Comparison of ENCODE assay signal across 23 cellular contexts in the genomic region with DNA sequence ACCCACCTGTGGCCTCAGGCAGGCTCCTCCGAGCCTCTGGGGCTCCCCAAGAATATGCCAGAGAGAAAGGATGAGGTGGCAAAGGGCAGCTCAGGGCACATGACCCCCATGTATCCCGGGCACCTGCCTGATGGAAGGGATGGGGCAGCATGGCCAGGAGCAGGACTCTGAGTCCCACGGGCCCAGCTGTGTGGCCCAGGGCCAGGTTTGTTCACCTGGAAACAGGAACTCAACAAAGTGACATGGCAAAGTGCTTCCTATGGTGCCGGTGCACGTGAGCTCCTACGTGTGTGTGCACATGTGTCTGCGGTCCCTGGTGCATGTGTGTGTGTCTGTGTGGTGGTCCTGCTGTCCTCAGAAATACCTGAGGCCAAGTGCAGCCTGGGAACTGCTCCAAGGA. TPM values are rescaled to one million over a fixed set of nuclear protein-coding genes. Genes with fewer than 3 reads are reported as not detected.
DNase-seq lines count a peak whose midpoint lies in the region; ATAC-seq, FAIRE-seq and TF ChIP-seq lines count a peak whose summit lies in the region.
"Had no signal": no experiment of that assay in that cellular context is flagged by ENCODE, and none has a peak within 500 bp of the region (broad histone marks: within the 10 kb centered on the region; RNA-seq: fewer than 3 reads in every experiment).

No MANE protein-coding gene starts in this region.

- peaks cover 0 to 68% of the 10 kb centered on the region in 2 experiments; a peak in 3 of 5 replicates for H3K4me1 ChIP-seq in K562 (replicated peaks in 1 of 2; ENCODE audit: control insufficient read depth in 2 of 2, insufficient read depth in 2 of 2, low read length in 2 of 2)
- H3K4me1 ChIP-seq: psoas muscle had no signal

- POLR2A ChIA-PET in K562 (lab: Yijun Ruan, JAX) = interaction anchor here (0.5 kb wide), 2 partner anchors 130 to 220 kb away, joined by 3 read pairs; no protein-coding TSS in a partner anchor

- no peak for TF ChIP-seq CTCF in LNCaP clone FGC (IDR thresholded peaks at IDR 0.05; ENCODE audit: control insufficient read depth, extremely low read depth, insufficient read depth)
- no peak for TF ChIP-seq CTCF in K562 (IDR thresholded peaks at IDR 0.05 in 2 of 3, conservative IDR thresholded peaks at IDR 0.05 in 1 of 3; ENCODE audit: insufficient read depth in 2 of 3, low read depth in 1 of 3, low read length in 3 of 3)
- TF ChIP-seq CTCF in nephron progenitor cell (IDR thresholded peaks at IDR 0.05) = no peak

- TF ChIP-seq POLR2A in K562 (conservative IDR thresholded peaks at IDR 0.05) = no peak

- peak overlapping the region; percentile 61 for H3K4me3 Mint-ChIP-seq in nephron progenitor cell
- H3K4me3 Mint-ChIP-seq: activated CD4-positive, alpha-beta memory T cell treated with anti-CD3 and anti-CD28 coated beads, Interleukin-2, amount 10 ng/mL, durations not matched to agents 7 days and 5 days; activated naive CD4-positive, alpha-beta T cell treated with anti-CD3 and anti-CD28 coated beads, Interleukin-2, amount 10 ng/mL, durations not matched to agents 7 days and 5 days; natural killer cell treated with Interleukin-12 subunit alpha and Interleukin-12 subunit beta and Interleukin-15 and Interleukin-18, amount 100 ng/mL, for 72 hours; T-helper 17 cell had no signal

- no peaks in the 10 kb centered on the region for H3K9me3 ChIP-seq in K562 (replicated peaks; ENCODE audit: control insufficient read depth, insufficient read depth, low read depth, low read length)
- H3K9me3 ChIP-seq: BE2C, heart right ventricle, psoas muscle had no signal

- H3K9me3 Mint-ChIP-seq in nephron progenitor cell = no peaks in the 10 kb centered on the region
- H3K9me3 Mint-ChIP-seq: activated CD4-positive, alpha-beta memory T cell treated with anti-CD3 and anti-CD28 coated beads, Interleukin-2, amount 10 ng/mL, durations not matched to agents 7 days and 5 days; activated naive CD4-positive, alpha-beta T cell treated with anti-CD3 and anti-CD28 coated beads, Interleukin-2, amount 10 ng/mL, durations not matched to agents 7 days and 5 days; natural killer cell treated with Interleukin-12 subunit alpha and Interleukin-12 subunit beta and Interleukin-15 and Interleukin-18, amount 100 ng/mL, for 72 hours had no signal

- no peaks in the 10 kb centered on the region for H3K27me3 ChIP-seq in K562 (ENCODE audit: control insufficient read depth in 2 of 2, insufficient read depth in 2 of 2, low read length in 2 of 2)
- H3K27me3 ChIP-seq: BE2C, heart right ventricle had no signal

- peaks cover 91% of the 10 kb centered on the region for H3K4me1 Mint-ChIP-seq in nephron progenitor cell
- H3K4me1 Mint-ChIP-seq: activated naive CD4-positive, alpha-beta T cell treated with anti-CD3 and anti-CD28 coated beads, Interleukin-2, amount 10 ng/mL, durations not matched to agents 7 days and 5 days; T-helper 17 cell had no signal

- no peaks in the 10 kb centered on the region for H3K79me2 ChIP-seq in K562 (ENCODE audit: control insufficient read depth, insufficient read depth, low read length)

- no peaks in the 10 kb centered on the region for H3K36me3 Mint-ChIP-seq in nephron progenitor cell (ENCODE audit: low read depth)
- H3K36me3 Mint-ChIP-seq: activated naive CD4-positive, alpha-beta T cell treated with anti-CD3 and anti-CD28 coated beads, Interleukin-2, amount 10 ng/mL, durations not matched to agents 7 days and 5 days; natural killer cell treated with Interleukin-12 subunit alpha and Interleukin-12 subunit beta and Interleukin-15 and Interleukin-18, amount 100 ng/mL, for 72 hours had no signal

- 65% methylated on average over 7 of the region's 7 CpGs for WGBS in K562 (ENCODE audit: insufficient coverage, low coverage, missing lambda C conversion rate)

- H3K36me3 ChIP-seq in K562 (ENCODE audit: control insufficient read depth, insufficient read depth, low read length) = no peaks in the 10 kb centered on the region
- H3K36me3 ChIP-seq: BE2C, heart right ventricle had no signal

- H3K9ac ChIP-seq in K562 (ENCODE audit: insufficient read depth in 1 of 2, low read depth in 2 of 2, low read length in 2 of 2) = peak overlapping the region in 1 of 2 experiments; percentile 62; a peak in 1 of 4 replicates

- no peak for TF ChIP-seq EP300 in K562 (IDR thresholded peaks at IDR 0.05; ENCODE audit: low read length)

- H2AFZ ChIP-seq in K562 (ENCODE audit: low read depth, low read length) = no peak overlapping the region

- no peak for ATAC-seq in K562
- ATAC-seq in GM19035 (IDR thresholded peaks at IDR 0.05; ENCODE audit: unreplicated experiment) = no peak
- ATAC-seq: heart right ventricle; natural killer cell treated with Interleukin-12 subunit alpha and Interleukin-12 subunit beta and Interleukin-15 and Interleukin-18, amount 100 ng/mL, for 72 hours; psoas muscle; T-helper 17 cell had no signal

- no TSS peak for BruUV-seq in K562 (replicated peaks; lab: Mats Ljungman, UMichigan)

- TF ChIP-seq RAD21 in K562 (CRISPR knock-in tag; conservative IDR thresholded peaks at IDR 0.05 in 1 of 2, IDR thresholded peaks at IDR 0.05 in 1 of 2) = no peak

- no peak overlapping the region for H3K27ac Mint-ChIP-seq in nephron progenitor cell
- H3K27ac Mint-ChIP-seq: activated CD4-positive, alpha-beta memory T cell treated with anti-CD3 and anti-CD28 coated beads, Interleukin-2, amount 10 ng/mL, durations not matched to agents 7 days and 5 days; activated naive CD4-positive, alpha-beta T cell treated with anti-CD3 and anti-CD28 coated beads, Interleukin-2, amount 10 ng/mL, durations not matched to agents 7 days and 5 days; natural killer cell treated with Interleukin-12 subunit alpha and Interleukin-12 subunit beta and Interleukin-15 and Interleukin-18, amount 100 ng/mL, for 72 hours; T-helper 17 cell had no signal

- no peak overlapping the region for H3K4me3 ChIP-seq in LNCaP clone FGC (ENCODE audit: low read depth, low read length)
- H3K4me3 ChIP-seq in K562 = no peak overlapping the region
- H3K4me3 ChIP-seq: heart right ventricle, psoas muscle, skin epidermis had no signal

- in situ Hi-C loops in K562 (cut with MboI) = loop anchor here (25.0 kb wide), 1 partner anchor 942 kb away; no protein-coding TSS in a partner anchor

- no peaks in the 10 kb centered on the region for H3K9me1 ChIP-seq in K562 (ENCODE audit: control insufficient read depth, insufficient read depth, low read length)

- intact Hi-C loops in K562 (cut with micrococcal nuclease) = no loop called here

- peak overlapping the region; percentile 32; the same call in 1 of the 2 replicates for H3K4me2 ChIP-seq in K562 (ENCODE audit: insufficient read depth, low read length)

- peak; percentile 51 for DNase-seq in COR-L47 (lab: John Stamatoyannopoulos, UW)
- DNase-seq in LNCaP clone FGC (ENCODE audit: low read depth) = peak; percentile 21
- no peak for DNase-seq in K562 (ENCODE audit: extremely low read depth in 1 of 4, low spot score in 3 of 4)
- no peak for DNase-seq in nephron progenitor cell
- DNase-seq in anterior cingulate cortex (lab: John Stamatoyannopoulos, UW) = no peak
- DNase-seq in OCI-M1 (lab: John Stamatoyannopoulos, UW) = no peak
- DNase-seq: activated CD4-positive, alpha-beta memory T cell treated with anti-CD3 and anti-CD28 coated beads, Interleukin-2, amount 10 ng/mL, durations not matched to agents 7 days and 5 days; activated naive CD4-positive, alpha-beta T cell treated with anti-CD3 and anti-CD28 coated beads, Interleukin-2, amount 10 ng/mL, durations not matched to agents 7 days and 5 days; activated T-cell treated with anti-CD3 and anti-CD28 coated beads, Interleukin-2, amount 50 U/mL, for 1 hour; BE2C; GOT3; heart right ventricle; psoas muscle; Right ventricle myocardium superior; stimulated activated CD4-positive, alpha-beta T cell treated with anti-CD3 and anti-CD28 coated beads, Interleukin-4, amount 100 ng/mL, for 1 hour; T-helper 17 cell had no signal

- peaks cover 14% of the 10 kb centered on the region; the same call in 1 of the 2 replicates for H4K20me1 ChIP-seq in K562 (replicated peaks; ENCODE audit: control insufficient read depth, insufficient read depth, low read length)

- no peak for FAIRE-seq in K562 (lab: Jason Lieb, UNC)
- FAIRE-seq: astrocyte, endometrium, keratinocyte had no signal

- peaks cover 5% of the 10 kb centered on the region for H3K27me3 Mint-ChIP-seq in nephron progenitor cell (ENCODE audit: low read depth, poor library complexity)
- H3K27me3 Mint-ChIP-seq: activated CD4-positive, alpha-beta memory T cell treated with anti-CD3 and anti-CD28 coated beads, Interleukin-2, amount 10 ng/mL, durations not matched to agents 7 days and 5 days; activated naive CD4-positive, alpha-beta T cell treated with anti-CD3 and anti-CD28 coated beads, Interleukin-2, amount 10 ng/mL, durations not matched to agents 7 days and 5 days; natural killer cell treated with Interleukin-12 subunit alpha and Interleukin-12 subunit beta and Interleukin-15 and Interleukin-18, amount 100 ng/mL, for 72 hours; T-helper 17 cell had no signal

- H3K27ac ChIP-seq in K562 (ENCODE audit: extremely low read depth, low read depth, low read length) = no peak overlapping the region
- H3K27ac ChIP-seq: heart right ventricle, psoas muscle had no signal

- CTCF ChIA-PET in K562 (lab: Yijun Ruan, JAX; ENCODE audit: low intra/inter-chr PET ratio) = no interaction called here

RNA-seq across cellular contexts. Expression of gene GPR153, which starts 9.5 kb away (rescaled TPM):
- 0.90 and 4.5 TPM in 2 replicates for total RNA-seq in K562 (2011; cell fraction: chromatin; rRNA removed; ENCODE audit: low replicate concordance)
- 2.9 and 4.0 TPM in 2 replicates for total RNA-seq in K562 (2011; cell fraction: nucleolus; rRNA removed)
- 1.5 and 1.6 TPM in 2 replicates for total RNA-seq in K562 (2011; cell fraction: nucleoplasm; rRNA removed)
- total RNA-seq in K562 (2014; rRNA removed) (0.41 and 1.0 TPM in 2 replicates), K562 (2014; rRNA removed; fragmentation: Illumina TruSeq; extraction: Trizol) (0.25 and 0.26 TPM in 2 replicates), K562 (2015; rRNA removed; fragmentation: Illumina TruSeq; extraction: Trizol) (0.49 and 0.51 TPM in 2 replicates), K562 (2021) (1.3 and 1.5 TPM in 2 replicates)
- polyA plus RNA-seq in K562 (2011; rRNA removed) (0.54 and 0.65 TPM in 2 replicates), K562 (2014; fragmentation: Illumina TruSeq; extraction: Trizol) (0.54 and 0.71 TPM in 2 replicates), K562 (2014; fragmentation: Nextera tagmentation; extraction: Ambion mirVana) (under 1 TPM; 0.01 to 0.03 TPM), K562 (2014; rRNA removed) (0.85 and 0.90 TPM in 2 replicates)
- 0.63 and 2.3 TPM in 2 replicates for polyA plus RNA-seq in K562 (2011; cell fraction: cytosol; rRNA removed)
- polyA plus RNA-seq in K562 (2011; cell fraction: nucleus; rRNA removed) = 1.1 and 3.9 TPM in 2 replicates
- polyA plus RNA-seq in K562 (2012) = 0.79 and 0.86 TPM in 2 replicates
- polyA minus RNA-seq in K562 (2011; rRNA and poly(A)+ RNA removed) = 0.30 and 0.81 TPM in 2 replicates
- 0.86 and 1.2 TPM in 2 replicates for polyA minus RNA-seq in K562 (2011; cell fraction: cytosol; rRNA and poly(A)+ RNA removed)
- 0.89 and 1.2 TPM in 2 replicates for polyA minus RNA-seq in K562 (2011; cell fraction: nucleus; rRNA and poly(A)+ RNA removed)

RNA-seq across cellular contexts. Expression of gene HES3, which starts 26.5 kb away (rescaled TPM):
- not detected in 2 replicates for total RNA-seq in K562 (2011; cell fraction: chromatin; rRNA removed; ENCODE audit: low replicate concordance)
- not detected in 2 replicates for total RNA-seq in K562 (2011; cell fraction: nucleolus; rRNA removed)
- not detected in 2 replicates for total RNA-seq in K562 (2011; cell fraction: nucleoplasm; rRNA removed)
- total RNA-seq in K562 (2014; rRNA removed) (not detected in 2 replicates), K562 (2014; rRNA removed; fragmentation: Illumina TruSeq; extraction: Trizol) (not detected in 2 replicates), K562 (2015; rRNA removed; fragmentation: Illumina TruSeq; extraction: Trizol) (not detected in 2 replicates), K562 (2021) (0.27 TPM in 1 of 2 replicates, not detected in the other)
- polyA plus RNA-seq in K562 (2011; rRNA removed) (not detected in 2 replicates), K562 (2014; fragmentation: Illumina TruSeq; extraction: Trizol) (not detected in 2 replicates), K562 (2014; fragmentation: Nextera tagmentation; extraction: Ambion mirVana) (not detected), K562 (2014; rRNA removed) (not detected in 2 replicates)
- polyA plus RNA-seq in K562 (2011; cell fraction: cytosol; rRNA removed) = not detected in 2 replicates
- not detected in 2 replicates for polyA plus RNA-seq in K562 (2011; cell fraction: nucleus; rRNA removed)
- polyA plus RNA-seq in K562 (2012) = not detected in 2 replicates
- not detected in 2 replicates for polyA minus RNA-seq in K562 (2011; rRNA and poly(A)+ RNA removed)
- not detected in 2 replicates for polyA minus RNA-seq in K562 (2011; cell fraction: cytosol; rRNA and poly(A)+ RNA removed)
- polyA minus RNA-seq in K562 (2011; cell fraction: nucleus; rRNA and poly(A)+ RNA removed) = not detected in 2 replicates
- total RNA-seq: activated CD4-positive, alpha-beta memory T cell treated with anti-CD3 and anti-CD28 coated beads, Interleukin-2, amount 10 ng/mL, durations not matched to agents 7 days and 5 days; astrocyte; heart right ventricle; lung microvascular endothelial cell; natural killer cell treated with Interleukin-12 subunit alpha and Interleukin-12 subunit beta and Interleukin-15 and Interleukin-18, amount 100 ng/mL, for 72 hours; psoas muscle; Right ventricle myocardium superior; T-helper 17 cell had no signal
- polyA plus RNA-seq: heart right ventricle, keratinocyte, psoas muscle had no signal

RNA-seq across cellular contexts. Expression of gene ICMT, which starts 34.7 kb away (rescaled TPM):
- 34.2 and 46.4 TPM in 2 replicates for total RNA-seq in K562 (2011; cell fraction: chromatin; rRNA removed; ENCODE audit: low replicate concordance)
- 48.3 and 55.9 TPM in 2 replicates for total RNA-seq in K562 (2011; cell fraction: nucleolus; rRNA removed)
- total RNA-seq in K562 (2011; cell fraction: nucleoplasm; rRNA removed) = 56.2 and 77.6 TPM in 2 replicates
- total RNA-seq in K562 (2014; rRNA removed) = 58.3 and 62.9 TPM in 2 replicates
- total RNA-seq in K562 (2014; rRNA removed; fragmentation: Illumina TruSeq; extraction: Trizol) = 56.6 and 58.2 TPM in 2 replicates
- total RNA-seq in K562 (2015; rRNA removed; fragmentation: Illumina TruSeq; extraction: Trizol) = 63.3 and 67.4 TPM in 2 replicates
- 63.7 and 74.3 TPM in 2 replicates for total RNA-seq in K562 (2021)
- 36.2 and 49.5 TPM in 2 replicates for polyA plus RNA-seq in K562 (2011; rRNA removed)
- 46.0 and 48.8 TPM in 2 replicates for polyA plus RNA-seq in K562 (2011; cell fraction: cytosol; rRNA removed)
- 20.4 and 21.7 TPM in 2 replicates for polyA plus RNA-seq in K562 (2011; cell fraction: nucleus; rRNA removed)
- polyA plus RNA-seq in K562 (2012) = 43.1 and 44.0 TPM in 2 replicates
- polyA plus RNA-seq in K562 (2014; fragmentation: Illumina TruSeq; extraction: Trizol) = 48.5 and 57.1 TPM in 2 replicates
- polyA plus RNA-seq in K562 (2014; fragmentation: Nextera tagmentation; extraction: Ambion mirVana) = 1 to 10 TPM; 4.3 to 6.3 TPM
- polyA plus RNA-seq in K562 (2014; rRNA removed) = 41.5 and 50.0 TPM in 2 replicates
- polyA minus RNA-seq in K562 (2011; rRNA and poly(A)+ RNA removed) = 59.8 and 70.6 TPM in 2 replicates
- 38.5 and 45.1 TPM in 2 replicates for polyA minus RNA-seq in K562 (2011; cell fraction: cytosol; rRNA and poly(A)+ RNA removed)
- polyA minus RNA-seq in K562 (2011; cell fraction: nucleus; rRNA and poly(A)+ RNA removed) = 12.3 and 16.6 TPM in 2 replicates

Comparison
In these comparisons a context has a peak if more than half of its experiments do, and no peak if none do; other contexts are left out.
1. DNase-seq: peak in COR-L47 (single experiment) and LNCaP clone FGC (single experiment); none in K562 (0 of 4), nephron progenitor cell (single experiment), anterior cingulate cortex (0 of 58) and OCI-M1 (single experiment).